ENCODE assay signal across 2 cellular contexts in genomic region chr12:69066420-69067373, GRCh38.
TF ChIP-seq lines count a peak whose summit lies in the region.

No MANE protein-coding gene starts in this region.

TF ChIP-seq in GM23338, 12 proteins besides CTCF, POLR2A, EP300 and RAD21 (continued from another document):
- TF ChIP-seq REST (IDR thresholded peaks at IDR 0.05; ENCODE audit: unreplicated experiment) (no peak), JUNB (IDR thresholded peaks at IDR 0.05; ENCODE audit: unreplicated experiment) (no peak), POLR2AphosphoS5 (IDR thresholded peaks at IDR 0.05; ENCODE audit: low read depth) (no peak), ETS1 (IDR thresholded peaks at IDR 0.05) (no peak), ZNF114 (CRISPR knock-in tag; IDR thresholded peaks at IDR 0.05) (no peak), NANOG (IDR thresholded peaks at IDR 0.05; ENCODE audit: borderline replicate concordance) (no peak), STAT1 (IDR thresholded peaks at IDR 0.05; ENCODE audit: unreplicated experiment) (no peak)
- TF ChIP-seq, protein P1, sequence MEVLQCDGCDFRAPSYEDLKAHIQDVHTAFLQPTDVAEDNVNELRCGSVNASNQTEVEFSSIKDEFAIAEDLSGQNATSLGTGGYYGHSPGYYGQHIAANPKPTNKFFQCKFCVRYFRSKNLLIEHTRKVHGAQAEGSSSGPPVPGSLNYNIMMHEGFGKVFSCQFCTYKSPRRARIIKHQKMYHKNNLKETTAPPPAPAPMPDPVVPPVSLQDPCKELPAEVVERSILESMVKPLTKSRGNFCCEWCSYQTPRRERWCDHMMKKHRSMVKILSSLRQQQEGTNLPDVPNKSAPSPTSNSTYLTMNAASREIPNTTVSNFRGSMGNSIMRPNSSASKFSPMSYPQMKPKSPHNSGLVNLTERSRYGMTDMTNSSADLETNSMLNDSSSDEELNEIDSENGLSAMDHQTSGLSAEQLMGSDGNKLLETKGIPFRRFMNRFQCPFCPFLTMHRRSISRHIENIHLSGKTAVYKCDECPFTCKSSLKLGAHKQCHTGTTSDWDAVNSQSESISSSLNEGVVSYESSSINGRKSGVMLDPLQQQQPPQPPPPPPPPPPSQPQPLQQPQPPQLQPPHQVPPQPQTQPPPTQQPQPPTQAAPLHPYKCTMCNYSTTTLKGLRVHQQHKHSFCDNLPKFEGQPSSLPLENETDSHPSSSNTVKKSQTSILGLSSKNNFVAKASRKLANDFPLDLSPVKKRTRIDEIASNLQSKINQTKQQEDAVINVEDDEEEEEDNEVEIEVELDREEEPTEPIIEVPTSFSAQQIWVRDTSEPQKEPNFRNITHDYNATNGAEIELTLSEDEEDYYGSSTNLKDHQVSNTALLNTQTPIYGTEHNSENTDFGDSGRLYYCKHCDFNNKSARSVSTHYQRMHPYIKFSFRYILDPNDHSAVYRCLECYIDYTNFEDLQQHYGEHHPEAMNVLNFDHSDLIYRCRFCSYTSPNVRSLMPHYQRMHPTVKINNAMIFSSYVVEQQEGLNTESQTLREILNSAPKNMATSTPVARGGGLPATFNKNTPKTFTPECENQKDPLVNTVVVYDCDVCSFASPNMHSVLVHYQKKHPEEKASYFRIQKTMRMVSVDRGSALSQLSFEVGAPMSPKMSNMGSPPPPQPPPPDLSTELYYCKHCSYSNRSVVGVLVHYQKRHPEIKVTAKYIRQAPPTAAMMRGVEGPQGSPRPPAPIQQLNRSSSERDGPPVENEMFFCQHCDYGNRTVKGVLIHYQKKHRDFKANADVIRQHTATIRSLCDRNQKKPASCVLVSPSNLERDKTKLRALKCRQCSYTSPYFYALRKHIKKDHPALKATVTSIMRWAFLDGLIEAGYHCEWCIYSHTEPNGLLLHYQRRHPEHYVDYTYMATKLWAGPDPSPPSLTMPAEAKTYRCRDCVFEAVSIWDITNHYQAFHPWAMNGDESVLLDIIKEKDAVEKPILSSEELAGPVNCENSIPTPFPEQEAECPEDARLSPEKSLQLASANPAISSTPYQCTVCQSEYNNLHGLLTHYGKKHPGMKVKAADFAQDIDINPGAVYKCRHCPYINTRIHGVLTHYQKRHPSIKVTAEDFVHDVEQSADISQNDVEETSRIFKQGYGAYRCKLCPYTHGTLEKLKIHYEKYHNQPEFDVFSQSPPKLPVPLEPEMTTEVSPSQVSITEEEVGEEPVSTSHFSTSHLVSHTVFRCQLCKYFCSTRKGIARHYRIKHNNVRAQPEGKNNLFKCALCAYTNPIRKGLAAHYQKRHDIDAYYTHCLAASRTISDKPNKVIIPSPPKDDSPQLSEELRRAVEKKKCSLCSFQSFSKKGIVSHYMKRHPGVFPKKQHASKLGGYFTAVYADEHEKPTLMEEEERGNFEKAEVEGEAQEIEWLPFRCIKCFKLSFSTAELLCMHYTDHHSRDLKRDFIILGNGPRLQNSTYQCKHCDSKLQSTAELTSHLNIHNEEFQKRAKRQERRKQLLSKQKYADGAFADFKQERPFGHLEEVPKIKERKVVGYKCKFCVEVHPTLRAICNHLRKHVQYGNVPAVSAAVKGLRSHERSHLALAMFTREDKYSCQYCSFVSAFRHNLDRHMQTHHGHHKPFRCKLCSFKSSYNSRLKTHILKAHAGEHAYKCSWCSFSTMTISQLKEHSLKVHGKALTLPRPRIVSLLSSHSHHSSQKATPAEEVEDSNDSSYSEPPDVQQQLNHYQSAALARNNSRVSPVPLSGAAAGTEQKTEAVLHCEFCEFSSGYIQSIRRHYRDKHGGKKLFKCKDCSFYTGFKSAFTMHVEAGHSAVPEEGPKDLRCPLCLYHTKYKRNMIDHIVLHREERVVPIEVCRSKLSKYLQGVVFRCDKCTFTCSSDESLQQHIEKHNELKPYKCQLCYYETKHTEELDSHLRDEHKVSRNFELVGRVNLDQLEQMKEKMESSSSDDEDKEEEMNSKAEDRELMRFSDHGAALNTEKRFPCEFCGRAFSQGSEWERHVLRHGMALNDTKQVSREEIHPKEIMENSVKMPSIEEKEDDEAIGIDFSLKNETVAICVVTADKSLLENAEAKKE (CRISPR knock-in tag; IDR thresholded peaks at IDR 0.05): no peak

TF ChIP-seq in SK-N-SH treated with all-trans-retinoic acid at 6 μM for 48 hours, 23 proteins besides CTCF, POLR2A, EP300 and RAD21 (continued from another document):
- TF ChIP-seq TSHZ2 (CRISPR knock-in tag; IDR thresholded peaks at IDR 0.05) (no peak), TOX (CRISPR knock-in tag; IDR thresholded peaks at IDR 0.05; ENCODE audit: borderline replicate concordance) (no peak), ESRRG (CRISPR knock-in tag; IDR thresholded peaks at IDR 0.05) (no peak)
